29 cellular contexts compared by ENCODE assay signal in the genomic region with DNA sequence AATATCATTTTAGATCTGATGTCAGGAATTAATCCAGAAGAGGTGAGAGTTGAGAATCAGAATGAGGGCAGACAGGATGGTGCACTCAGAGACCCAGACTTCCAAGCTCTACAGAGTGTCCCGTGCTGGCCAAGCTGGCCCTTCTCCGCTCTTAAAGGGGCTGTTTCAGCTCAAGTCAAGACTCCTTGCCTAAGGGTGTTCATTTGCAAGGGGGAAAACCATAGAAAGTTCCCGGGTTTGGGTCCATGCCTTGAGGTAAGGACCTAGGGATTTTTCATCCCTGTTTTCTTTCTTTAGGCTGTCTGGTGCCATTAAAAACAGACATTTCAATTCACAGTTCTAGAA. TPM values are rescaled to one million over a fixed set of nuclear protein-coding genes. Genes with fewer than 3 reads are reported as not detected.
"Had no signal": no experiment of that assay in that cellular context is flagged by ENCODE, and none has a peak within 500 bp of the region (broad histone marks: within the 10 kb centered on the region; RNA-seq: fewer than 3 reads in every experiment).

No MANE protein-coding gene starts in this region.

- H3K27ac ChIP-seq: colonic mucosa, epithelial cell of prostate, gastrocnemius medialis, pancreas, right atrium auricular region, stomach, thyroid gland, upper lobe of right lung, uterus had no signal

- DNase-seq: colonic mucosa; effector CD8-positive, alpha-beta T cell; endodermal cell; foreskin fibroblast; gastrocnemius medialis; head of caudate nucleus; naive thymus-derived CD8-positive, alpha-beta T cell; occipital lobe; pancreas; stimulated activated CD4-positive, alpha-beta T cell treated with anti-CD3 and anti-CD28 coated beads, Interleukin-12 subunit alpha, Interleukin-12 subunit beta, amount 100 ng/mL, for 4 hours; stimulated activated CD4-positive, alpha-beta T cell treated with anti-CD3 and anti-CD28 coated beads, Interleukin-1b, Interleukin-23, amount 100 ng/mL, for 48 hours; stimulated activated CD4-positive, alpha-beta T cell treated with anti-CD3 and anti-CD28 coated beads, Interleukin-4, amount 100 ng/mL, for 1 hour; stimulated activated CD8-positive, alpha-beta memory T cell treated with anti-CD3 and anti-CD28 coated beads, Interleukin-4, amount 100 ng/mL, for 48 hours; stimulated activated naive CD4-positive, alpha-beta T cell treated with Interleukin-2 at 50 U/mL for 16 hours; stomach; thyroid gland; upper lobe of right lung; uterus had no signal

- H3K4me2 ChIP-seq: smooth muscle cell had no signal

- H3K27me3 ChIP-seq: colonic mucosa, gastrocnemius medialis, pancreas, right atrium auricular region, thyroid gland, uterus had no signal

- H3K9me3 ChIP-seq: colonic mucosa, gastrocnemius medialis, pancreas, right atrium auricular region, stomach, thyroid gland, upper lobe of right lung, uterus had no signal

- H3K36me3 ChIP-seq: colonic mucosa, gastrocnemius medialis, pancreas, right atrium auricular region, stomach, thyroid gland, upper lobe of right lung, uterus had no signal

- H3K4me3 ChIP-seq: colonic mucosa, gastrocnemius medialis, lung, pancreas, right atrium auricular region, smooth muscle cell, stomach, thyroid gland, upper lobe of right lung, uterus had no signal

RNA-seq across cellular contexts. Expression of gene EDN2, which starts 47.5 kb away (rescaled TPM):
- total RNA-seq: endodermal cell; gastrocnemius medialis; left lobe of liver; liver; myocyte; naive thymus-derived CD8-positive, alpha-beta T cell; occipital lobe; progenitor cell of endocrine pancreas; sciatic nerve; smooth muscle cell; temporal lobe; thyroid gland; upper lobe of right lung had no signal
- polyA plus RNA-seq: naive thymus-derived CD8-positive, alpha-beta T cell; neural cell; smooth muscle cell had no signal
